ENCODE assay signal across 17 cellular contexts in genomic region chr9:98597372-98597771, GRCh38.
DNase-seq lines count a peak whose midpoint lies in the region; ATAC-seq and TF ChIP-seq lines count a peak whose summit lies in the region.
"Had no signal": no experiment of that assay in that cellular context is flagged by ENCODE, and none has a peak within 500 bp of the region (broad histone marks: within the 10 kb centered on the region; RNA-seq: fewer than 3 reads in every experiment).

No MANE protein-coding gene starts in this region.

- ATAC-seq in GM21390 (IDR thresholded peaks at IDR 0.05; ENCODE audit: unreplicated experiment): no peak
- ATAC-seq: GM12878 had no signal

- TF ChIP-seq CTCF in GM20000 (IDR thresholded peaks at IDR 0.05; ENCODE audit: extremely low read depth, missing control alignments): no peak

- DNase-seq in Ammon's horn (ENCODE audit: low spot score): peak; percentile 37
- peak; percentile 95 for DNase-seq in NCI-H69 (lab: John Stamatoyannopoulos, UW)
- DNase-seq in cerebellar cortex (ENCODE audit: low spot score): peak; percentile 61
- peak; percentile 24 for DNase-seq in kidney tubule cell (ENCODE audit: low spot score)
- DNase-seq in NCI-H526 (lab: John Stamatoyannopoulos, UW): no peak
- DNase-seq in GM20000 (ENCODE audit: low spot score): no peak
- no peak for DNase-seq in HPDE6-E6E7 (ENCODE audit: extremely low spot score)
- DNase-seq: DMS53, KBM-7, NCI-H1092 treated with DMSO at 0.1 percent for 48 hours, NCI-H1694, NCI-H2107, NCI-H226, NCI-H82, SHP77 had no signal

Comparison
In these comparisons a context has a peak if more than half of its experiments do, and no peak if none do; other contexts are left out.
1. DNase-seq: peak in Ammon's horn (single experiment), NCI-H69 (single experiment), cerebellar cortex (single experiment) and kidney tubule cell (single experiment); none in NCI-H526 (0 of 2), GM20000 (single experiment) and HPDE6-E6E7 (single experiment).